1 cellular context compared by ENCODE assay signal in genomic region chr16:1408171-1408837, GRCh38.
TF ChIP-seq lines count a peak whose summit lies in the region.

No MANE protein-coding gene starts in this region.

TF ChIP-seq in K562, 482 proteins besides CTCF, POLR2A, EP300 and RAD21 (continued from another document and continues in another):
- TF ChIP-seq, protein P1, sequence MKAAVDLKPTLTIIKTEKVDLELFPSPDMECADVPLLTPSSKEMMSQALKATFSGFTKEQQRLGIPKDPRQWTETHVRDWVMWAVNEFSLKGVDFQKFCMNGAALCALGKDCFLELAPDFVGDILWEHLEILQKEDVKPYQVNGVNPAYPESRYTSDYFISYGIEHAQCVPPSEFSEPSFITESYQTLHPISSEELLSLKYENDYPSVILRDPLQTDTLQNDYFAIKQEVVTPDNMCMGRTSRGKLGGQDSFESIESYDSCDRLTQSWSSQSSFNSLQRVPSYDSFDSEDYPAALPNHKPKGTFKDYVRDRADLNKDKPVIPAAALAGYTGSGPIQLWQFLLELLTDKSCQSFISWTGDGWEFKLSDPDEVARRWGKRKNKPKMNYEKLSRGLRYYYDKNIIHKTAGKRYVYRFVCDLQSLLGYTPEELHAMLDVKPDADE (conservative IDR thresholded peaks at IDR 0.05; ENCODE audit: control insufficient read depth, low read depth, low read length), result 0 out of 2 replicates have a peak, but pooled peaks have one; percentile 48
- peak; percentile 75 for TF ChIP-seq EGR1 (conservative IDR thresholded peaks at IDR 0.05)
- TF ChIP-seq HDGF (IDR thresholded peaks at IDR 0.05), result no peak
- peak; percentile 29 to 32; a peak in 2 of 4 replicates for TF ChIP-seq NRF1 (conservative IDR thresholded peaks at IDR 0.05 in 1 of 2, IDR thresholded peaks at IDR 0.05 in 1 of 2)
- TF ChIP-seq CTBP1 (IDR thresholded peaks at IDR 0.05; ENCODE audit: borderline replicate concordance), result 0 out of 2 replicates have a peak, but pooled peaks have one; percentile 35
- no peak for TF ChIP-seq MCM5 (IDR thresholded peaks at IDR 0.05; ENCODE audit: low read depth)
- TF ChIP-seq ZNF79 (CRISPR knock-in tag; IDR thresholded peaks at IDR 0.05; ENCODE audit: low read depth), result no peak
- TF ChIP-seq, protein P2, sequence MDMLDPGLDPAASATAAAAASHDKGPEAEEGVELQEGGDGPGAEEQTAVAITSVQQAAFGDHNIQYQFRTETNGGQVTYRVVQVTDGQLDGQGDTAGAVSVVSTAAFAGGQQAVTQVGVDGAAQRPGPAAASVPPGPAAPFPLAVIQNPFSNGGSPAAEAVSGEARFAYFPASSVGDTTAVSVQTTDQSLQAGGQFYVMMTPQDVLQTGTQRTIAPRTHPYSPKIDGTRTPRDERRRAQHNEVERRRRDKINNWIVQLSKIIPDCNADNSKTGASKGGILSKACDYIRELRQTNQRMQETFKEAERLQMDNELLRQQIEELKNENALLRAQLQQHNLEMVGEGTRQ (CRISPR knock-in tag; IDR thresholded peaks at IDR 0.05), result peak; percentile 99
- no peak for TF ChIP-seq CREB1 (IDR thresholded peaks at IDR 0.05)
- TF ChIP-seq CREB1 (CRISPR knock-in tag; IDR thresholded peaks at IDR 0.05), result peak; percentile 64
- peak in 1 of 2 experiments; percentile 62; a peak in 3 of 4 replicates for TF ChIP-seq SIN3A (IDR thresholded peaks at IDR 0.05; ENCODE audit: borderline replicate concordance in 2 of 2, control insufficient read depth in 1 of 2, low read depth in 2 of 2, low read length in 2 of 2)
- TF ChIP-seq CCNT2 (IDR thresholded peaks at IDR 0.05; ENCODE audit: borderline replicate concordance, extremely low read depth, insufficient read length, low read depth, low read length), result peak; percentile 25
- TF ChIP-seq ETV1 (tag; conservative IDR thresholded peaks at IDR 0.05; ENCODE audit: low read depth), result no peak
- no peak for TF ChIP-seq TBP (optimal IDR thresholded peaks at IDR 0.05; ENCODE audit: low read depth, low read length)
- no peak for TF ChIP-seq U2AF2 (optimal IDR thresholded peaks at IDR 0.05; ENCODE audit: low read depth, low read length)
- TF ChIP-seq, protein P3, sequence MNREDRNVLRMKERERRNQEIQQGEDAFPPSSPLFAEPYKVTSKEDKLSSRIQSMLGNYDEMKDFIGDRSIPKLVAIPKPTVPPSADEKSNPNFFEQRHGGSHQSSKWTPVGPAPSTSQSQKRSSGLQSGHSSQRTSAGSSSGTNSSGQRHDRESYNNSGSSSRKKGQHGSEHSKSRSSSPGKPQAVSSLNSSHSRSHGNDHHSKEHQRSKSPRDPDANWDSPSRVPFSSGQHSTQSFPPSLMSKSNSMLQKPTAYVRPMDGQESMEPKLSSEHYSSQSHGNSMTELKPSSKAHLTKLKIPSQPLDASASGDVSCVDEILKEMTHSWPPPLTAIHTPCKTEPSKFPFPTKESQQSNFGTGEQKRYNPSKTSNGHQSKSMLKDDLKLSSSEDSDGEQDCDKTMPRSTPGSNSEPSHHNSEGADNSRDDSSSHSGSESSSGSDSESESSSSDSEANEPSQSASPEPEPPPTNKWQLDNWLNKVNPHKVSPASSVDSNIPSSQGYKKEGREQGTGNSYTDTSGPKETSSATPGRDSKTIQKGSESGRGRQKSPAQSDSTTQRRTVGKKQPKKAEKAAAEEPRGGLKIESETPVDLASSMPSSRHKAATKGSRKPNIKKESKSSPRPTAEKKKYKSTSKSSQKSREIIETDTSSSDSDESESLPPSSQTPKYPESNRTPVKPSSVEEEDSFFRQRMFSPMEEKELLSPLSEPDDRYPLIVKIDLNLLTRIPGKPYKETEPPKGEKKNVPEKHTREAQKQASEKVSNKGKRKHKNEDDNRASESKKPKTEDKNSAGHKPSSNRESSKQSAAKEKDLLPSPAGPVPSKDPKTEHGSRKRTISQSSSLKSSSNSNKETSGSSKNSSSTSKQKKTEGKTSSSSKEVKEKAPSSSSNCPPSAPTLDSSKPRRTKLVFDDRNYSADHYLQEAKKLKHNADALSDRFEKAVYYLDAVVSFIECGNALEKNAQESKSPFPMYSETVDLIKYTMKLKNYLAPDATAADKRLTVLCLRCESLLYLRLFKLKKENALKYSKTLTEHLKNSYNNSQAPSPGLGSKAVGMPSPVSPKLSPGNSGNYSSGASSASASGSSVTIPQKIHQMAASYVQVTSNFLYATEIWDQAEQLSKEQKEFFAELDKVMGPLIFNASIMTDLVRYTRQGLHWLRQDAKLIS (CRISPR knock-in tag; IDR thresholded peaks at IDR 0.05), result no peak
- TF ChIP-seq, protein P4, sequence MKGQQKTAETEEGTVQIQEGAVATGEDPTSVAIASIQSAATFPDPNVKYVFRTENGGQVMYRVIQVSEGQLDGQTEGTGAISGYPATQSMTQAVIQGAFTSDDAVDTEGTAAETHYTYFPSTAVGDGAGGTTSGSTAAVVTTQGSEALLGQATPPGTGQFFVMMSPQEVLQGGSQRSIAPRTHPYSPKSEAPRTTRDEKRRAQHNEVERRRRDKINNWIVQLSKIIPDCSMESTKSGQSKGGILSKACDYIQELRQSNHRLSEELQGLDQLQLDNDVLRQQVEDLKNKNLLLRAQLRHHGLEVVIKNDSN (CRISPR knock-in tag; IDR thresholded peaks at IDR 0.05), result peak; percentile 97
- no peak for TF ChIP-seq SIX5 (IDR thresholded peaks at IDR 0.05; ENCODE audit: borderline replicate concordance in 1 of 2, insufficient read depth in 1 of 2, low read depth in 1 of 2, low read length in 2 of 2)
- TF ChIP-seq HDAC8 (tag; IDR thresholded peaks at IDR 0.05), result no peak
- TF ChIP-seq MBD2 (IDR thresholded peaks at IDR 0.05; ENCODE audit: borderline replicate concordance, low read depth), result peak; percentile 42; the same call in 1 of the 2 replicates
- TF ChIP-seq ZNF75A (CRISPR knock-in tag; IDR thresholded peaks at IDR 0.05), result no peak
- TF ChIP-seq DPF2 (IDR thresholded peaks at IDR 0.05), result no peak
- TF ChIP-seq ZNF644 (tag; IDR thresholded peaks at IDR 0.05; ENCODE audit: low read depth), result no peak
- peak; percentile 66 for TF ChIP-seq MAX (CRISPR knock-in tag; IDR thresholded peaks at IDR 0.05)
- TF ChIP-seq POLR3A (IDR thresholded peaks at IDR 0.05; ENCODE audit: borderline replicate concordance, extremely low read depth, insufficient read depth, insufficient read length), result no peak
- TF ChIP-seq, protein P5, sequence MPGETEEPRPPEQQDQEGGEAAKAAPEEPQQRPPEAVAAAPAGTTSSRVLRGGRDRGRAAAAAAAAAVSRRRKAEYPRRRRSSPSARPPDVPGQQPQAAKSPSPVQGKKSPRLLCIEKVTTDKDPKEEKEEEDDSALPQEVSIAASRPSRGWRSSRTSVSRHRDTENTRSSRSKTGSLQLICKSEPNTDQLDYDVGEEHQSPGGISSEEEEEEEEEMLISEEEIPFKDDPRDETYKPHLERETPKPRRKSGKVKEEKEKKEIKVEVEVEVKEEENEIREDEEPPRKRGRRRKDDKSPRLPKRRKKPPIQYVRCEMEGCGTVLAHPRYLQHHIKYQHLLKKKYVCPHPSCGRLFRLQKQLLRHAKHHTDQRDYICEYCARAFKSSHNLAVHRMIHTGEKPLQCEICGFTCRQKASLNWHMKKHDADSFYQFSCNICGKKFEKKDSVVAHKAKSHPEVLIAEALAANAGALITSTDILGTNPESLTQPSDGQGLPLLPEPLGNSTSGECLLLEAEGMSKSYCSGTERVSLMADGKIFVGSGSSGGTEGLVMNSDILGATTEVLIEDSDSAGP (CRISPR knock-in tag; IDR thresholded peaks at IDR 0.05), result no peak
- TF ChIP-seq U2AF1 (optimal IDR thresholded peaks at IDR 0.05; ENCODE audit: low read depth, low read length), result no peak
- TF ChIP-seq GABPB2 (CRISPR knock-in tag; conservative IDR thresholded peaks at IDR 0.05), result no peak
- no peak for TF ChIP-seq ZNF766 (CRISPR knock-in tag; conservative IDR thresholded peaks at IDR 0.05)
- no peak for TF ChIP-seq ZFP36 (IDR thresholded peaks at IDR 0.05; ENCODE audit: low read depth, low read length, partially characterized antibody)
- TF ChIP-seq VEZF1 (CRISPR knock-in tag; IDR thresholded peaks at IDR 0.05), result peak; percentile 100
- peak in 1 of 2 experiments; percentile 30; a peak in 1 of 4 replicates for TF ChIP-seq SRF (CRISPR knock-in tag; IDR thresholded peaks at IDR 0.05)
- TF ChIP-seq SP1 (CRISPR knock-in tag; IDR thresholded peaks at IDR 0.05), result peak; percentile 95
- TF ChIP-seq ZSCAN29 (IDR thresholded peaks at IDR 0.05), result no peak
- TF ChIP-seq ZNF561 (CRISPR knock-in tag; conservative IDR thresholded peaks at IDR 0.05), result no peak
- TF ChIP-seq CREM (IDR thresholded peaks at IDR 0.05; ENCODE audit: low read depth), result peak; percentile 53; the same call in 1 of the 2 replicates
- TF ChIP-seq TAF9B (IDR thresholded peaks at IDR 0.05; ENCODE audit: partially characterized antibody), result no peak
- peak in 1 of 2 experiments; percentile 97; a peak in 2 of 4 replicates for TF ChIP-seq KDM4B (IDR thresholded peaks at IDR 0.05; ENCODE audit: borderline replicate concordance in 2 of 2, low read depth in 1 of 2)
- no peak for TF ChIP-seq FUS (optimal IDR thresholded peaks at IDR 0.05; ENCODE audit: low read depth, low read length)
- no peak for TF ChIP-seq KDM2B (CRISPR knock-in tag; IDR thresholded peaks at IDR 0.05)
- TF ChIP-seq SMAD1 (IDR thresholded peaks at IDR 0.05; ENCODE audit: low read depth, low read length, partially characterized antibody), result no peak
- TF ChIP-seq, protein P6, sequence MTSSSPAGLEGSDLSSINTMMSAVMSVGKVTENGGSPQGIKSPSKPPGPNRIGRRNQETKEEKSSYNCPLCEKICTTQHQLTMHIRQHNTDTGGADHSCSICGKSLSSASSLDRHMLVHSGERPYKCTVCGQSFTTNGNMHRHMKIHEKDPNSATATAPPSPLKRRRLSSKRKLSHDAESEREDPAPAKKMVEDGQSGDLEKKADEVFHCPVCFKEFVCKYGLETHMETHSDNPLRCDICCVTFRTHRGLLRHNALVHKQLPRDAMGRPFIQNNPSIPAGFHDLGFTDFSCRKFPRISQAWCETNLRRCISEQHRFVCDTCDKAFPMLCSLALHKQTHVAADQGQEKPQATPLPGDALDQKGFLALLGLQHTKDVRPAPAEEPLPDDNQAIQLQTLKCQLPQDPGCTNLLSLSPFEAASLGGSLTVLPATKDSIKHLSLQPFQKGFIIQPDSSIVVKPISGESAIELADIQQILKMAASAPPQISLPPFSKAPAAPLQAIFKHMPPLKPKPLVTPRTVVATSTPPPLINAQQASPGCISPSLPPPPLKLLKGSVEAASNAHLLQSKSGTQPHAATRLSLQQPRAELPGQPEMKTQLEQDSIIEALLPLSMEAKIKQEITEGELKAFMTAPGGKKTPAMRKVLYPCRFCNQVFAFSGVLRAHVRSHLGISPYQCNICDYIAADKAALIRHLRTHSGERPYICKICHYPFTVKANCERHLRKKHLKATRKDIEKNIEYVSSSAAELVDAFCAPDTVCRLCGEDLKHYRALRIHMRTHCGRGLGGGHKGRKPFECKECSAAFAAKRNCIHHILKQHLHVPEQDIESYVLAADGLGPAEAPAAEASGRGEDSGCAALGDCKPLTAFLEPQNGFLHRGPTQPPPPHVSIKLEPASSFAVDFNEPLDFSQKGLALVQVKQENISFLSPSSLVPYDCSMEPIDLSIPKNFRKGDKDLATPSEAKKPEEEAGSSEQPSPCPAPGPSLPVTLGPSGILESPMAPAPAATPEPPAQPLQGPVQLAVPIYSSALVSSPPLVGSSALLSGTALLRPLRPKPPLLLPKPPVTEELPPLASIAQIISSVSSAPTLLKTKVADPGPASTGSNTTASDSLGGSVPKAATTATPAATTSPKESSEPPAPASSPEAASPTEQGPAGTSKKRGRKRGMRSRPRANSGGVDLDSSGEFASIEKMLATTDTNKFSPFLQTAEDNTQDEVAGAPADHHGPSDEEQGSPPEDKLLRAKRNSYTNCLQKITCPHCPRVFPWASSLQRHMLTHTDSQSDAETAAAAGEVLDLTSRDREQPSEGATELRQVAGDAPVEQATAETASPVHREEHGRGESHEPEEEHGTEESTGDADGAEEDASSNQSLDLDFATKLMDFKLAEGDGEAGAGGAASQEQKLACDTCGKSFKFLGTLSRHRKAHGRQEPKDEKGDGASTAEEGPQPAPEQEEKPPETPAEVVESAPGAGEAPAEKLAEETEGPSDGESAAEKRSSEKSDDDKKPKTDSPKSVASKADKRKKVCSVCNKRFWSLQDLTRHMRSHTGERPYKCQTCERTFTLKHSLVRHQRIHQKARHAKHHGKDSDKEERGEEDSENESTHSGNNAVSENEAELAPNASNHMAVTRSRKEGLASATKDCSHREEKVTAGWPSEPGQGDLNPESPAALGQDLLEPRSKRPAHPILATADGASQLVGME (CRISPR knock-in tag; IDR thresholded peaks at IDR 0.05), result no peak
- TF ChIP-seq TAL1 (IDR thresholded peaks at IDR 0.05), result no peak
- TF ChIP-seq CEBPG (CRISPR knock-in tag; IDR thresholded peaks at IDR 0.05), result no peak
- TF ChIP-seq CEBPG (tag; conservative IDR thresholded peaks at IDR 0.05 in 1 of 2, IDR thresholded peaks at IDR 0.05 in 1 of 2), result no peak
- TF ChIP-seq SAFB (IDR thresholded peaks at IDR 0.05; ENCODE audit: borderline replicate concordance, low read depth, low read length), result peak; percentile 75; the same call in 1 of the 2 replicates
- no peak for TF ChIP-seq PHF21A (IDR thresholded peaks at IDR 0.05; ENCODE audit: borderline replicate concordance, low read depth)
- no peak for TF ChIP-seq ZKSCAN3 (CRISPR knock-in tag; IDR thresholded peaks at IDR 0.05)
- TF ChIP-seq HDAC6 (IDR thresholded peaks at IDR 0.05; ENCODE audit: low read depth, low read length), result no peak
- no peak for TF ChIP-seq DLX4 (CRISPR knock-in tag; IDR thresholded peaks at IDR 0.05)
- peak; percentile 93 for TF ChIP-seq TFE3 (CRISPR knock-in tag; IDR thresholded peaks at IDR 0.05)
